ENCODE assay signal across 7 cellular contexts in genomic region chr5:103842936-103843335, GRCh38.
"Had no signal": no experiment of that assay in that cellular context is flagged by ENCODE, and none has a peak within 500 bp of the region (broad histone marks: within the 10 kb centered on the region; RNA-seq: fewer than 3 reads in every experiment).

No MANE protein-coding gene starts in this region.

- H3K4me2 ChIP-seq: KMS-11 had no signal

- DNase-seq: IMR-90, KBM-7, KG1 had no signal

- H3K4me3 ChIP-seq: K562 had no signal

- H3K9ac ChIP-seq: KMS-11 had no signal

- H3K27ac ChIP-seq: HL-60, KMS-11 had no signal

- ATAC-seq: HepG2, K562 had no signal
